In the genomic region with DNA sequence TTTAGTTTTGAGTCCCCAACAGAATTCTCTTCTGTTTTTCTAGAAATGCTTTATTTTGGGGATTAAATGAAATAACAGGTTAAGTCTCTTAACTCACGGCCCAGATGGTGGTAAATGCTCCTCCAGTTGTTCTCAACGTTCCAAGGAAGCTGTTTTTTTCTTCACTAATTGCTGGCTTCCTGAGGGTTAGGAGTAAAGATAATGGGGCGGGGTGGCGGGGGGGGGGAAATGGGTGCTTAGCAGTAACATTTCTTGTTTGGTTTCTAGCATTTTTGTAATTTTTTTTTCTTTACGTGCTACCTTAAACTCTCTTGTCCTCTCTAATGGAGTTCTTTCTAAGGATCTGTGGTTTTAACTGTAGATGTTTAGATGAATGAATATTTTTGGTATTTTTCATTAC, we compare ENCODE assay signal across 8 cellular contexts. TPM values are rescaled to one million over a fixed set of nuclear protein-coding genes. Genes with fewer than 3 reads are reported as not detected.
DNase-seq lines count a peak whose midpoint lies in the region; TF ChIP-seq lines count a peak whose summit lies in the region.

No MANE protein-coding gene starts in this region.

- WGBS in sigmoid colon, 2 donors: 0 to 3% methylated on average over 5 of the region's 5 CpGs

- H3K79me2 ChIP-seq in fibroblast of lung (ENCODE audit: control insufficient read depth, insufficient read depth, low read length): peaks cover 72% of the 10 kb centered on the region

- TF ChIP-seq EP300 in sigmoid colon (IDR thresholded peaks at IDR 0.05): no peak

- no peak overlapping the region for H2AFZ ChIP-seq in fibroblast of lung (ENCODE audit: low read length)

- H3K27me3 ChIP-seq in SJCRH30 (no peaks in the 10 kb centered on the region), fibroblast of lung (ENCODE audit: control insufficient read depth, insufficient read depth, low read length) (no peaks in the 10 kb centered on the region), sigmoid colon (no peaks in the 10 kb centered on the region)

- peaks cover 26% of the 10 kb centered on the region for H4K20me1 ChIP-seq in fibroblast of lung (ENCODE audit: control insufficient read depth, extremely low read depth, insufficient read depth, low read length)

- H3K9me3 ChIP-seq in SJCRH30 (replicated peaks) (no peaks in the 10 kb centered on the region), fibroblast of lung (ENCODE audit: control insufficient read depth, insufficient read depth, low read depth, low read length) (no peaks in the 10 kb centered on the region), sigmoid colon (no peaks in the 10 kb centered on the region)

- TF ChIP-seq POLR2A in sigmoid colon (IDR thresholded peaks at IDR 0.05): no peak

- H3K4me1 ChIP-seq in SJCRH30 (peaks cover 10% of the 10 kb centered on the region), fibroblast of lung (ENCODE audit: control insufficient read depth, extremely low read depth, insufficient read depth, low read length) (peaks cover 18% of the 10 kb centered on the region), sigmoid colon (peaks cover 0 to 60% (median 55%) of the 10 kb centered on the region in 4 donors)

- DNase-seq in H4 (ENCODE audit: low spot score) (peak; percentile 50), SJCRH30 (peak in 1 of 2 experiments; percentile 26), fibroblast of lung (ENCODE audit: low read depth in 2 of 2) (no peak), sigmoid colon (peak; percentile 4), retina (no peak), NCI-H187 treated with DMSO at 0.1 percent for 48 hours (lab: John Stamatoyannopoulos, UW) (no peak), medulla oblongata (ENCODE audit: extremely low spot score) (no peak), activated gamma-delta T cell (lab: John Stamatoyannopoulos, UW) (no peak)

- TF ChIP-seq CTCF in fibroblast of lung (conservative IDR thresholded peaks at IDR 0.05 in 1 of 2, IDR thresholded peaks at IDR 0.05 in 1 of 2; ENCODE audit: low read depth in 1 of 2, low read length in 2 of 2): no peak
- TF ChIP-seq CTCF in sigmoid colon (IDR thresholded peaks at IDR 0.05): no peak

- H3K4me3 ChIP-seq in SJCRH30: peak overlapping the region; percentile 93
- peak overlapping the region; percentile 80 to 99 (median 86) for H3K4me3 ChIP-seq in fibroblast of lung (replicated peaks in 1 of 4; ENCODE audit: control extremely low read depth in 1 of 4, insufficient read depth in 1 of 4, low read depth in 3 of 4, low read length in 4 of 4)
- H3K4me3 ChIP-seq in sigmoid colon: peak overlapping the region; percentile 71 to 85 (median 81)

- H3K9ac ChIP-seq in fibroblast of lung (ENCODE audit: insufficient read depth, low read length): peak overlapping the region; percentile 83

- H3K27ac ChIP-seq in SJCRH30 (no peak overlapping the region), fibroblast of lung (ENCODE audit: insufficient read depth, low read length) (peak overlapping the region; percentile 39), sigmoid colon (peak overlapping the region; percentile 92 to 98 (median 96))

- peaks cover 65% of the 10 kb centered on the region for H3K36me3 ChIP-seq in SJCRH30
- H3K36me3 ChIP-seq in fibroblast of lung (ENCODE audit: control insufficient read depth, insufficient read depth, low read length): peaks cover 30% of the 10 kb centered on the region
- H3K36me3 ChIP-seq in sigmoid colon: peaks cover 15 to 49% (median 43%) of the 10 kb centered on the region in 4 donors

- peak overlapping the region; percentile 95 for H3K4me2 ChIP-seq in fibroblast of lung (ENCODE audit: extremely low read depth, insufficient read depth, low read length)

- intact Hi-C loops in sigmoid colon (cut with DNase I): loop anchor here (5.0 kb wide), 1 partner anchor 864 kb away; no protein-coding TSS in a partner anchor

RNA-seq across cellular contexts. Expression of a gene that starts 2.2 kb away (rescaled TPM):
- 409 and 635 TPM in 2 replicates for total RNA-seq in H4 (2014; rRNA removed; shearing (Covaris generic))
- 395 and 493 TPM in 2 replicates for total RNA-seq in SJCRH30 (2014; rRNA removed; shearing (Covaris generic))
- total RNA-seq in fibroblast of lung: 191 and 200 TPM in 2 replicates
- 435 and 493 TPM in 2 replicates for polyA plus RNA-seq in fibroblast of lung
- 375 and 433 TPM in 2 replicates for polyA plus RNA-seq in fibroblast of lung (2012)
- 24.0 and 69.8 TPM in 2 replicates for polyA minus RNA-seq in fibroblast of lung (ENCODE audit: low replicate concordance)
- total RNA-seq in sigmoid colon: 100 to 1,000 TPM; 101 to 168 (median 122) TPM
- 100 to 1,000 TPM; 144 to 292 (median 165) TPM for polyA plus RNA-seq in sigmoid colon

RNA-seq across cellular contexts. Expression of a gene that starts 49.1 kb away (rescaled TPM):
- 14.7 and 21.9 TPM in 2 replicates for total RNA-seq in H4 (2014; rRNA removed; shearing (Covaris generic))
- total RNA-seq in SJCRH30 (2014; rRNA removed; shearing (Covaris generic)): 26.9 and 27.6 TPM in 2 replicates
- total RNA-seq in fibroblast of lung (17.7 and 26.9 TPM in 2 replicates), sigmoid colon (10 to 100 TPM; 25.8 to 46.3 (median 33.1) TPM)
- polyA plus RNA-seq in fibroblast of lung (28.9 and 42.6 TPM in 2 replicates), sigmoid colon (10 to 100 TPM; 33.6 to 47.8 (median 42.1) TPM)
- polyA plus RNA-seq in fibroblast of lung (2012): 25.2 and 34.0 TPM in 2 replicates
- polyA minus RNA-seq in fibroblast of lung (ENCODE audit: low replicate concordance): 17.1 and 18.1 TPM in 2 replicates

Comparison
In these comparisons a context has a peak if more than half of its experiments do, and no peak if none do; other contexts are left out.
1. DNase-seq: peak in H4 (single experiment) and sigmoid colon (single experiment); none in fibroblast of lung (0 of 2), retina (single experiment), NCI-H187 treated with DMSO at 0.1 percent for 48 hours (single experiment), medulla oblongata (single experiment) and activated gamma-delta T cell (single experiment).
2. Peak in every context shown above with its lines, with median percentiles within 50 percentile points of each other: H3K4me3 ChIP-seq.